Comparison of ENCODE assay signal across 8 cellular contexts in the genomic region with DNA sequence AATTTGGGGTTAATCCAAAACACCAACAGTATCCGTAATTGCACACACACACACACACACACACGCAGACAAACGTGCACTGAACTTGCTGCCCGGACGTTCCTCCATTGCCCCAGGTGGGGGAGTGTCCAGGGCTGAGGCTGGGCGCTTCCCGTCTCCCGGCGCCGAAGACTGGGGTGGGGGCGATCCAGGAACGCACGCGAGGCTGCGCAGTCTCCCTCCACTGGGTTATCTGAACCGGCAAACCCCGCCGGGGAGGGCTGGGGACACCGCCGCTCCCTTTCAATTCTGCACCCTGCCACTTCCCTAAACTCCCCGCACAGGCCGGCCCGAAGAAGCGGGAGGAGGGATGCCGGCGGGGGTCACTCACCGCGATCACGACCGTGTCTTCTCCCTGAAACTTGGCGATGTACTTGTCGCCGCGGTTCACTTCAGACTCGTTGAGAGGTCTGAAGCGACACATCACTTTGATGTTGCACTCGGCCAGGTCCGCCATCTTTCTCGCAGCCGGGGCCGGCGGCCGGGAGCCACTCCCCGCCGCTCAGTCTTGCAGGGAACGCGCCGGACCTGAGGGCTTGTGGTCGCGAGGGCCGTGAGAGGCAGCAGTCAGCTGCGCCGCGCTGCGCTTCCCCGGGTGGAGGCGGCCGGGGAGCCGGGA. TPM values are rescaled to one million over a fixed set of nuclear protein-coding genes. Genes with fewer than 3 reads are reported as not detected.
A peak's percentile ranks its signal among the peaks of the same experiment; 100 is the strongest.
DNase-seq lines count a peak whose midpoint lies in the region; ATAC-seq, FAIRE-seq and TF ChIP-seq lines count a peak whose summit lies in the region.

No MANE protein-coding gene starts in this region.

- no peak for TF ChIP-seq EP300 in A549 (IDR thresholded peaks at IDR 0.05)

- peak overlapping the region; percentile 80 for H3K4me2 ChIP-seq in A549

- ATAC-seq in A549, result peak; percentile 78 to 82
- ATAC-seq in GM18499 (IDR thresholded peaks at IDR 0.05; ENCODE audit: insufficient read depth, unreplicated experiment), result peak; percentile 31
- peak; percentile 50 for ATAC-seq in HG02943 (IDR thresholded peaks at IDR 0.05; ENCODE audit: low read depth, unreplicated experiment)
- peak; percentile 60 for ATAC-seq in lung (ENCODE audit: insufficient read depth, low FRiP score)

- POLR2A ChIA-PET in A549 (lab: Yijun Ruan, JAX), result interaction anchor here (0.7 to 1.0 kb wide), 3 partner anchors 83 to 94 kb away, joined by 3 to 6 read pairs (median 5); no protein-coding TSS in a partner anchor

- H3K27me3 ChIP-seq in duodenal mucosa (ENCODE audit: control insufficient read depth in 1 of 2, insufficient read depth in 2 of 2, low read length in 2 of 2) (no peaks in the 10 kb centered on the region), lung (ENCODE audit: control insufficient read depth, insufficient read depth) (no peaks in the 10 kb centered on the region)

- no peak; a peak in 1 of 5 replicates for TF ChIP-seq RAD21 in A549 (conservative IDR thresholded peaks at IDR 0.05 in 1 of 2, IDR thresholded peaks at IDR 0.05 in 1 of 2)

- H3K9me3 ChIP-seq in A549, result no peaks in the 10 kb centered on the region
- H3K9me3 ChIP-seq in duodenal mucosa (ENCODE audit: control insufficient read depth in 1 of 2, low read length in 2 of 2), result no peaks in the 10 kb centered on the region
- no peaks in the 10 kb centered on the region for H3K9me3 ChIP-seq in lung (ENCODE audit: control insufficient read depth in 2 of 2, insufficient read depth in 1 of 2, low read length in 1 of 2)

- peak overlapping the region; percentile 83 to 93 for H3K9ac ChIP-seq in duodenal mucosa (ENCODE audit: low read depth in 1 of 2, low read length in 2 of 2)

- no peak for FAIRE-seq in A549 (lab: Jason Lieb, UNC)

- WGBS in A549 (ENCODE audit: missing lambda C conversion rate), result under 1% methylated on average over 29 of the region's 59 CpGs
- WGBS in lung, 2 donors, result 0 to 1% methylated on average over 56 to 59 of the region's 59 CpGs

- CTCF ChIA-PET in A549 (lab: Yijun Ruan, JAX), result no interaction called here

- peaks cover 35% of the 10 kb centered on the region for H3K4me1 ChIP-seq in A549
- H3K4me1 ChIP-seq in duodenal mucosa (ENCODE audit: control insufficient read depth in 1 of 2, insufficient read depth in 2 of 2, low read length in 2 of 2), result peaks cover 41 to 52% of the 10 kb centered on the region in 2 donors
- H3K4me1 ChIP-seq in lung (ENCODE audit: control insufficient read depth in 2 of 2, insufficient read depth in 2 of 2, low read length in 2 of 2), result peaks cover 6 to 10% of the 10 kb centered on the region in 2 donors

- H3K36me3 ChIP-seq in duodenal mucosa (ENCODE audit: control insufficient read depth in 1 of 2, insufficient read depth in 2 of 2, low read length in 2 of 2) (no peaks in the 10 kb centered on the region), lung (ENCODE audit: control insufficient read depth in 2 of 2, insufficient read depth in 2 of 2, low read length in 2 of 2) (no peaks in the 10 kb centered on the region)

- H3K27ac ChIP-seq in A549, result peak overlapping the region; percentile 99 to 100
- H3K27ac ChIP-seq in duodenal mucosa (ENCODE audit: low read depth, low read length), result peak overlapping the region; percentile 92
- peak overlapping the region; percentile 99 for H3K27ac ChIP-seq in lung (ENCODE audit: low read depth in 1 of 2, low read length in 1 of 2)

- H3K4me3 ChIP-seq in A549 (peak overlapping the region; percentile 96), duodenal mucosa (ENCODE audit: low read depth in 1 of 2, low read length in 2 of 2) (peak overlapping the region; percentile 88 to 98), lung (peak overlapping the region; percentile 98)

- no peak; the same call in 2 of the 3 replicates for TF ChIP-seq CTCF in A549 (IDR thresholded peaks at IDR 0.05)
- TF ChIP-seq CTCF in lung (IDR thresholded peaks at IDR 0.05; ENCODE audit: control extremely low read depth, extremely low read depth), result no peak

- TF ChIP-seq POLR2A in A549 (IDR thresholded peaks at IDR 0.05; ENCODE audit: low read length), result no peak

- DNase-seq in A549 (ENCODE audit: low read depth in 1 of 2, low spot score in 1 of 2), result peak; percentile 50 to 65
- DNase-seq in NCI-H345 (lab: John Stamatoyannopoulos, UW), result peak; percentile 58
- DNase-seq in activated CD4-positive, alpha-beta T cell treated with anti-CD3 and anti-CD28 coated beads, Interleukin-2, amount 50 U/mL, for 4 hours, result peak; percentile 32 to 37
- DNase-seq in lung (ENCODE audit: low spot score), result peak; percentile 71
- DNase-seq in stimulated activated CD4-positive, alpha-beta T cell treated with anti-CD3 and anti-CD28 coated beads, TNF-alpha, amount 100 ng/mL, for 4 hours (ENCODE audit: low read depth in 3 of 3), result peak in 2 of 3 experiments; percentile 24

TF ChIP-seq in A549, 52 proteins besides CTCF, POLR2A, EP300 and RAD21:
- TF ChIP-seq HDAC2 (IDR thresholded peaks at IDR 0.05) (no peak), BHLHE40 (IDR thresholded peaks at IDR 0.05; ENCODE audit: low read depth, low read length) (0 out of 2 replicates have a peak, but pooled peaks have one; percentile 17), KDM5A (IDR thresholded peaks at IDR 0.05) (peak; percentile 54), RCOR1 (IDR thresholded peaks at IDR 0.05; ENCODE audit: low read depth, low read length) (no peak)
- TF ChIP-seq, protein P1, sequence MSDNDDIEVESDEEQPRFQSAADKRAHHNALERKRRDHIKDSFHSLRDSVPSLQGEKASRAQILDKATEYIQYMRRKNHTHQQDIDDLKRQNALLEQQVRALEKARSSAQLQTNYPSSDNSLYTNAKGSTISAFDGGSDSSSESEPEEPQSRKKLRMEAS (IDR thresholded peaks at IDR 0.05), result peak; percentile 9; the same call in 1 of the 2 replicates

RNA-seq across cellular contexts. Expression of a gene that starts 0.6 kb away (rescaled TPM):
- polyA plus RNA-seq in A549 (2011; rRNA removed) (89.6 and 124 TPM in 2 replicates), A549 (2017; fragmentation: RNase III; extraction: RNeasy Plus Mini Kit Qiagen cat#74134 plus additional on column Dnase treatment) (78.9 to 84.6 TPM (median 81.9 TPM) in 3 replicates), lung (10 to 100 TPM; 37.6 to 49.5 TPM)
- polyA plus RNA-seq in A549 (2012; cell fraction: cytosol; rRNA removed), result 16.9 and 17.1 TPM in 2 replicates
- 13.4 and 14.5 TPM in 2 replicates for polyA plus RNA-seq in A549 (2012; cell fraction: nucleus; rRNA removed)
- 41.6 and 42.2 TPM in 2 replicates for polyA minus RNA-seq in A549 (2011; rRNA and poly(A)+ RNA removed)
- total RNA-seq in lung, result 100 to 1,000 TPM in 1 of 2 donors, 10 to 100 TPM in 1; 86.4 to 121 TPM

Comparison
In these comparisons a context has a peak if more than half of its experiments do, and no peak if none do; other contexts are left out.
1. Peak in every context shown above with its lines: DNase-seq, ATAC-seq, H3K4me3 ChIP-seq and H3K27ac ChIP-seq.